ENCODE assay signal across 24 cellular contexts in the genomic region with DNA sequence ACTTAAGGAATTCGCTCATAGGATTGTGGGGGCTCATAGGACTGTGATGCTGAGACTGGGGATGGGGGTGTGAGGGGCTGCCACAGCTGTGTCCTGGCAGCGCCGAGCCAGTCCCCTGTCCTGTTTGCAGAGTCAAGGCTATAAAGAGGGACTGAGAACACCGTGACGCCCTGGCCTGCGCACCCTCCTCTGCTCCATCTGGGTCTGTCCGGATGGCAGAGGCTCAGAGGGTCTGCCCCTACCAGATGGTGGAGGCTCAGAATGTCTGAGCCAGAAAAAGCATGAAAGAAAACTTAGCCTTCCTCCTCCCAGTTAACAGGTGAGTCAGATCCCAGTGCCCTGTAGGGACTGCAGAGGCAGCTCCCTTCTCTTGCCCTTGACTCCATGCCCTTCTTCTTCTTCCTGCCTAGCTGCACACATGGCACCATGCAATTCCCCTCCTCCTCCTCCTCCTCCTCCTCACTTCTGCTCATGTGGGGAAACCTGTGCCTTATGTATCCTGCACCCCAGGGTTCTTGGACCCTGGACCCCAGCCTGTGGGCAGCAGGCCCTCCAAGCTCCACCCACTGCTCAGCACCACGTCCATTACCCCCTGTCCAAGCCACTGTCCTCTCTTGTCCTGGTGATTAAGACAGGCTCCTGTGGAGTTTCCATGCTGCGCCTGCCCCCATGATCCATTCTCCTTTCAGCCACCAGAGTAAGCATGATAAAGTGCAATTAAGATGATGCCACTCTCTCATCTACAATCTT.
"Had no signal": no experiment of that assay in that cellular context is flagged by ENCODE, and none has a peak within 500 bp of the region (broad histone marks: within the 10 kb centered on the region; RNA-seq: fewer than 3 reads in every experiment).

No MANE protein-coding gene starts in this region.

- H3K4me3 Mint-ChIP-seq: activated CD8-positive, alpha-beta T cell treated with anti-CD3 and anti-CD28 coated beads, Interleukin-2, amount 10 ng/mL, durations not matched to agents 7 days and 5 days; activated naive CD4-positive, alpha-beta T cell treated with anti-CD3 and anti-CD28 coated beads, Interleukin-2, amount 50 U/mL, for 24 hours; activated T-cell treated with anti-CD3 and anti-CD28 coated beads, Interleukin-2, amount 50 U/mL, for 24 hours; activated T-helper 1 cell treated with anti-CD3 and anti-CD28 coated beads, Interleukin-12 subunit alpha, Interleukin-12 subunit beta, Interleukin-2, Interleukin-4 antibody, amounts not matched to agents 30 ng/mL and 10 ng/mL and 1 ng/mL, durations not matched to agents 14 hours and 24 hours and 36 hours; central memory CD8-positive, alpha-beta T cell; T-helper 1 cell treated with Interleukin-12 subunit alpha and Interleukin-12 subunit beta and Interleukin-4 antibody, amounts not matched to agents 30 μg/mL and 1 μg/mL, for 36 hours; WTC11 had no signal

- H3K27ac ChIP-seq: body of pancreas, SJCRH30 had no signal

- H3K4me1 Mint-ChIP-seq: activated naive CD4-positive, alpha-beta T cell treated with anti-CD3 and anti-CD28 coated beads, Interleukin-2, amount 50 U/mL, for 24 hours; central memory CD8-positive, alpha-beta T cell had no signal

- H3K4me1 ChIP-seq: body of pancreas had no signal

- H3K9me3 Mint-ChIP-seq: activated naive CD4-positive, alpha-beta T cell treated with anti-CD3 and anti-CD28 coated beads, Interleukin-2, amount 50 U/mL, for 24 hours; activated T-cell treated with anti-CD3 and anti-CD28 coated beads, Interleukin-2, amount 50 U/mL, for 24 hours; activated T-helper 1 cell treated with anti-CD3 and anti-CD28 coated beads, Interleukin-12 subunit alpha, Interleukin-12 subunit beta, Interleukin-2, Interleukin-4 antibody, amounts not matched to agents 30 ng/mL and 10 ng/mL and 1 ng/mL, durations not matched to agents 14 hours and 24 hours and 36 hours; central memory CD8-positive, alpha-beta T cell; T-helper 1 cell treated with Interleukin-12 subunit alpha and Interleukin-12 subunit beta and Interleukin-4 antibody, amounts not matched to agents 30 μg/mL and 1 μg/mL, for 36 hours; WTC11 had no signal

- DNase-seq: activated CD4-positive, alpha-beta T cell treated with anti-CD3 and anti-CD28 coated beads for 48 hours; activated CD4-positive, alpha-beta T cell treated with anti-CD3 and anti-CD28 coated beads, Interleukin-2, amount 50 U/mL, for 4 hours; activated CD4-positive, CD25-positive, alpha-beta regulatory T cell treated with anti-CD3 and anti-CD28 coated beads, Interleukin-2, amount 50 U/mL, for 72 hours; activated CD8-positive, alpha-beta memory T cell treated with anti-CD3 and anti-CD28 coated beads, Interleukin-2, amount 50 U/mL, for 48 hours; activated CD8-positive, alpha-beta T cell treated with anti-CD3 and anti-CD28 coated beads, Interleukin-2, amount 10 ng/mL, durations not matched to agents 7 days and 5 days; activated effector memory CD4-positive, alpha-beta T cell treated with Interleukin-2 at 50 U/mL for 16 hours; activated naive CD4-positive, alpha-beta T cell; activated T-cell treated with anti-CD3 and anti-CD28 coated beads, Interleukin-2, amount 50 U/mL, for 24 hours; body of pancreas; Karpas-422; MM.1S; NCI-H1436; NCI-H2029 treated with DMSO at 0.1 percent for 48 hours; NCI-H2227 treated with DMSO at 0.1 percent for 48 hours; NCI-H524 treated with DMSO at 0.1 percent for 48 hours; NCI-H748 treated with DMSO at 0.1 percent for 48 hours; Right ventricle myocardium superior; RPMI8226 had no signal

- H3K9me3 ChIP-seq: body of pancreas, SJCRH30 had no signal

- H3K4me3 ChIP-seq: body of pancreas, SJCRH30 had no signal

- H3K36me3 Mint-ChIP-seq: activated naive CD4-positive, alpha-beta T cell treated with anti-CD3 and anti-CD28 coated beads, Interleukin-2, amount 50 U/mL, for 24 hours; WTC11 had no signal

- H3K27ac Mint-ChIP-seq: activated CD8-positive, alpha-beta T cell treated with anti-CD3 and anti-CD28 coated beads, Interleukin-2, amount 10 ng/mL, durations not matched to agents 7 days and 5 days; activated naive CD4-positive, alpha-beta T cell treated with anti-CD3 and anti-CD28 coated beads, Interleukin-2, amount 50 U/mL, for 24 hours; activated T-cell treated with anti-CD3 and anti-CD28 coated beads, Interleukin-2, amount 50 U/mL, for 24 hours; activated T-helper 1 cell treated with anti-CD3 and anti-CD28 coated beads, Interleukin-12 subunit alpha, Interleukin-12 subunit beta, Interleukin-2, Interleukin-4 antibody, amounts not matched to agents 30 ng/mL and 10 ng/mL and 1 ng/mL, durations not matched to agents 14 hours and 24 hours and 36 hours; T-helper 1 cell treated with Interleukin-12 subunit alpha and Interleukin-12 subunit beta and Interleukin-4 antibody, amounts not matched to agents 30 μg/mL and 1 μg/mL, for 36 hours; WTC11 had no signal

- H3K36me3 ChIP-seq: SJCRH30 had no signal
